In the genomic region with DNA sequence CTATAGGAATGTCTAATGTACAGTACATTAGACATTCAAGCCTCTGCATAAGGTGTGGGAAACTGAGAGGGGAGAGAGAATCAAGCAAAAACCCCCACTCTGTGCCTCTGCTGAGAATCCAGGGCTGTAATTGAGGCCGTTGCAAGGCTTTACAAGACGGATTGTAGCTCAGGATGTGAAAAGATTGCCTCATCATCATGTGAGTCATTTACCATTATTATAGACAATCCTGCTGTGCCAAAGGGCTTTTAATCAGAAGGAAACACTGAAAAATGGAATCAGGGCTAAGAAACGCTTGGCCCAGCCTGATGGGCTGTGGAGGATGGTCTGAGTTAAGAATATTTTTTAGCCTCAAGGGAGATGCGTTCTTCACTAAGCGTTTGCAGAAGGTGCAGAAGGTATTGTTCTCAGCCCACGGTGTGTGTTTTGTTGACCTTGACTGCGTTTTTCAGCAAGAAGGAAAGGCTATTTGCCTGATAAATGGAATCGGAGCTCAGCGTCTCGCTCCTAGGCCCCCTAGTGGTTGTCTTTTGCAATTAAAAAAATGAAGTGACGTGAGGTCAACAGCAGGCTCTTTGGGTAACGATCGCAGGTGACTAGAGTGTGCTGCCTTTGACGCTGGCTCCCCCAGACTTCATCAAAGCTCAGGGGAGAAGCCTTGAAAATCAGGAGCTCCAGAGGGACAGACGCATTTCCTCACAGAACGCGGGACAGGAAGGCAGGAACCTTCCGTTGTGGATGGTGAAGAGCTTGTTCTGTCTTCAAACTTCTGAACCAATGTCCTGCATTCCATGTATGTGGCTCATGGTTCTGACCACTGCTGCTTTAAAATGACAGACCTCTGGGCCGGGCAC, we compare ENCODE assay signal across 1 cellular context.
TF ChIP-seq lines count a peak whose summit lies in the region.

No MANE protein-coding gene starts in this region.

TF ChIP-seq in HepG2, 621 proteins besides CTCF, POLR2A, EP300 and RAD21 (continued from another document):
- no peak for TF ChIP-seq ZNF333 (CRISPR knock-in tag; IDR thresholded peaks at IDR 0.05; ENCODE audit: borderline replicate concordance)
- TF ChIP-seq MIXL1 (CRISPR knock-in tag; IDR thresholded peaks at IDR 0.05): 0 out of 2 replicates have a peak, but pooled peaks have one; percentile 27
- TF ChIP-seq ZSCAN5A (CRISPR knock-in tag; IDR thresholded peaks at IDR 0.05; ENCODE audit: borderline replicate concordance): no peak
- no peak for TF ChIP-seq MYC (CRISPR knock-in tag; IDR thresholded peaks at IDR 0.05; ENCODE audit: borderline replicate concordance)
- TF ChIP-seq, protein P1, sequence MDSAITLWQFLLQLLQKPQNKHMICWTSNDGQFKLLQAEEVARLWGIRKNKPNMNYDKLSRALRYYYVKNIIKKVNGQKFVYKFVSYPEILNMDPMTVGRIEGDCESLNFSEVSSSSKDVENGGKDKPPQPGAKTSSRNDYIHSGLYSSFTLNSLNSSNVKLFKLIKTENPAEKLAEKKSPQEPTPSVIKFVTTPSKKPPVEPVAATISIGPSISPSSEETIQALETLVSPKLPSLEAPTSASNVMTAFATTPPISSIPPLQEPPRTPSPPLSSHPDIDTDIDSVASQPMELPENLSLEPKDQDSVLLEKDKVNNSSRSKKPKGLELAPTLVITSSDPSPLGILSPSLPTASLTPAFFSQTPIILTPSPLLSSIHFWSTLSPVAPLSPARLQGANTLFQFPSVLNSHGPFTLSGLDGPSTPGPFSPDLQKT (CRISPR knock-in tag; IDR thresholded peaks at IDR 0.05; ENCODE audit: borderline replicate concordance): no peak
- TF ChIP-seq ZNF546 (CRISPR knock-in tag; conservative IDR thresholded peaks at IDR 0.05): no peak
- no peak for TF ChIP-seq ZNF850 (CRISPR knock-in tag; conservative IDR thresholded peaks at IDR 0.05)
- TF ChIP-seq BRCA1 (CRISPR knock-in tag; IDR thresholded peaks at IDR 0.05): no peak
- 0 out of 2 replicates have a peak, but pooled peaks have one; percentile 22 for TF ChIP-seq SMAD3 (CRISPR knock-in tag; IDR thresholded peaks at IDR 0.05)
- TF ChIP-seq MBNL3 (CRISPR knock-in tag; conservative IDR thresholded peaks at IDR 0.05): no peak
- no peak for TF ChIP-seq CREB3 (CRISPR knock-in tag; IDR thresholded peaks at IDR 0.05)
- no peak for TF ChIP-seq WIZ (CRISPR knock-in tag; IDR thresholded peaks at IDR 0.05)
- TF ChIP-seq, protein P2, sequence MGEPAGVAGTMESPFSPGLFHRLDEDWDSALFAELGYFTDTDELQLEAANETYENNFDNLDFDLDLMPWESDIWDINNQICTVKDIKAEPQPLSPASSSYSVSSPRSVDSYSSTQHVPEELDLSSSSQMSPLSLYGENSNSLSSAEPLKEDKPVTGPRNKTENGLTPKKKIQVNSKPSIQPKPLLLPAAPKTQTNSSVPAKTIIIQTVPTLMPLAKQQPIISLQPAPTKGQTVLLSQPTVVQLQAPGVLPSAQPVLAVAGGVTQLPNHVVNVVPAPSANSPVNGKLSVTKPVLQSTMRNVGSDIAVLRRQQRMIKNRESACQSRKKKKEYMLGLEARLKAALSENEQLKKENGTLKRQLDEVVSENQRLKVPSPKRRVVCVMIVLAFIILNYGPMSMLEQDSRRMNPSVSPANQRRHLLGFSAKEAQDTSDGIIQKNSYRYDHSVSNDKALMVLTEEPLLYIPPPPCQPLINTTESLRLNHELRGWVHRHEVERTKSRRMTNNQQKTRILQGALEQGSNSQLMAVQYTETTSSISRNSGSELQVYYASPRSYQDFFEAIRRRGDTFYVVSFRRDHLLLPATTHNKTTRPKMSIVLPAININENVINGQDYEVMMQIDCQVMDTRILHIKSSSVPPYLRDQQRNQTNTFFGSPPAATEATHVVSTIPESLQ (CRISPR knock-in tag; conservative IDR thresholded peaks at IDR 0.05): no peak
- TF ChIP-seq RNF2 (conservative IDR thresholded peaks at IDR 0.05; ENCODE audit: low read depth): 0 out of 2 replicates have a peak, but pooled peaks have one; percentile 44
- no peak for TF ChIP-seq NFE2L2 (IDR thresholded peaks at IDR 0.05; ENCODE audit: low read length)
- TF ChIP-seq NR2C2 (CRISPR knock-in tag; IDR thresholded peaks at IDR 0.05; ENCODE audit: borderline replicate concordance): no peak
- no peak for TF ChIP-seq CHD2 (IDR thresholded peaks at IDR 0.05; ENCODE audit: low read depth, low read length)
- TF ChIP-seq ZNF773 (CRISPR knock-in tag; IDR thresholded peaks at IDR 0.05; ENCODE audit: borderline replicate concordance): no peak
- no peak for TF ChIP-seq ZBTB46 (CRISPR knock-in tag; IDR thresholded peaks at IDR 0.05; ENCODE audit: borderline replicate concordance)
- no peak for TF ChIP-seq ELF3 (CRISPR knock-in tag; IDR thresholded peaks at IDR 0.05)
- TF ChIP-seq TFDP1 (CRISPR knock-in tag; IDR thresholded peaks at IDR 0.05; ENCODE audit: borderline replicate concordance): no peak
- no peak for TF ChIP-seq PBX3 (CRISPR knock-in tag; IDR thresholded peaks at IDR 0.05; ENCODE audit: borderline replicate concordance)
- TF ChIP-seq MED1 (CRISPR knock-in tag; IDR thresholded peaks at IDR 0.05): no peak
- TF ChIP-seq MBD4 (IDR thresholded peaks at IDR 0.05; ENCODE audit: borderline replicate concordance, low read length): no peak
- TF ChIP-seq SKIL (CRISPR knock-in tag; IDR thresholded peaks at IDR 0.05; ENCODE audit: borderline replicate concordance): no peak
- TF ChIP-seq, protein P3, sequence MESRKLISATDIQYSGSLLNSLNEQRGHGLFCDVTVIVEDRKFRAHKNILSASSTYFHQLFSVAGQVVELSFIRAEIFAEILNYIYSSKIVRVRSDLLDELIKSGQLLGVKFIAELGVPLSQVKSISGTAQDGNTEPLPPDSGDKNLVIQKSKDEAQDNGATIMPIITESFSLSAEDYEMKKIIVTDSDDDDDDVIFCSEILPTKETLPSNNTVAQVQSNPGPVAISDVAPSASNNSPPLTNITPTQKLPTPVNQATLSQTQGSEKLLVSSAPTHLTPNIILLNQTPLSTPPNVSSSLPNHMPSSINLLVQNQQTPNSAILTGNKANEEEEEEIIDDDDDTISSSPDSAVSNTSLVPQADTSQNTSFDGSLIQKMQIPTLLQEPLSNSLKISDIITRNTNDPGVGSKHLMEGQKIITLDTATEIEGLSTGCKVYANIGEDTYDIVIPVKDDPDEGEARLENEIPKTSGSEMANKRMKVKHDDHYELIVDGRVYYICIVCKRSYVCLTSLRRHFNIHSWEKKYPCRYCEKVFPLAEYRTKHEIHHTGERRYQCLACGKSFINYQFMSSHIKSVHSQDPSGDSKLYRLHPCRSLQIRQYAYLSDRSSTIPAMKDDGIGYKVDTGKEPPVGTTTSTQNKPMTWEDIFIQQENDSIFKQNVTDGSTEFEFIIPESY (CRISPR knock-in tag; IDR thresholded peaks at IDR 0.05): no peak
- no peak for TF ChIP-seq ARHGAP35 (CRISPR knock-in tag; IDR thresholded peaks at IDR 0.05; ENCODE audit: borderline replicate concordance)
- TF ChIP-seq, protein P4, sequence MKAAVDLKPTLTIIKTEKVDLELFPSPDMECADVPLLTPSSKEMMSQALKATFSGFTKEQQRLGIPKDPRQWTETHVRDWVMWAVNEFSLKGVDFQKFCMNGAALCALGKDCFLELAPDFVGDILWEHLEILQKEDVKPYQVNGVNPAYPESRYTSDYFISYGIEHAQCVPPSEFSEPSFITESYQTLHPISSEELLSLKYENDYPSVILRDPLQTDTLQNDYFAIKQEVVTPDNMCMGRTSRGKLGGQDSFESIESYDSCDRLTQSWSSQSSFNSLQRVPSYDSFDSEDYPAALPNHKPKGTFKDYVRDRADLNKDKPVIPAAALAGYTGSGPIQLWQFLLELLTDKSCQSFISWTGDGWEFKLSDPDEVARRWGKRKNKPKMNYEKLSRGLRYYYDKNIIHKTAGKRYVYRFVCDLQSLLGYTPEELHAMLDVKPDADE (CRISPR knock-in tag; IDR thresholded peaks at IDR 0.05): no peak
- TF ChIP-seq ZNF615 (CRISPR knock-in tag; IDR thresholded peaks at IDR 0.05; ENCODE audit: borderline replicate concordance): no peak
- TF ChIP-seq HNRNPK (IDR thresholded peaks at IDR 0.05; ENCODE audit: low read depth, low read length, poor library complexity, severe bottlenecking): no peak
- TF ChIP-seq GZF1 (CRISPR knock-in tag; IDR thresholded peaks at IDR 0.05): no peak
- TF ChIP-seq ZNF44 (CRISPR knock-in tag; IDR thresholded peaks at IDR 0.05): no peak
- no peak for TF ChIP-seq SAP130 (CRISPR knock-in tag; IDR thresholded peaks at IDR 0.05; ENCODE audit: low read depth)
- TF ChIP-seq PHB2 (IDR thresholded peaks at IDR 0.05; ENCODE audit: partially characterized antibody): no peak
- TF ChIP-seq ETV5 (CRISPR knock-in tag; IDR thresholded peaks at IDR 0.05; ENCODE audit: borderline replicate concordance): no peak
- TF ChIP-seq, protein P5, sequence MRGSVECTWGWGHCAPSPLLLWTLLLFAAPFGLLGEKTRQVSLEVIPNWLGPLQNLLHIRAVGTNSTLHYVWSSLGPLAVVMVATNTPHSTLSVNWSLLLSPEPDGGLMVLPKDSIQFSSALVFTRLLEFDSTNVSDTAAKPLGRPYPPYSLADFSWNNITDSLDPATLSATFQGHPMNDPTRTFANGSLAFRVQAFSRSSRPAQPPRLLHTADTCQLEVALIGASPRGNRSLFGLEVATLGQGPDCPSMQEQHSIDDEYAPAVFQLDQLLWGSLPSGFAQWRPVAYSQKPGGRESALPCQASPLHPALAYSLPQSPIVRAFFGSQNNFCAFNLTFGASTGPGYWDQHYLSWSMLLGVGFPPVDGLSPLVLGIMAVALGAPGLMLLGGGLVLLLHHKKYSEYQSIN (CRISPR knock-in tag; IDR thresholded peaks at IDR 0.05; ENCODE audit: borderline replicate concordance): no peak
- no peak for TF ChIP-seq CBFB (CRISPR knock-in tag; IDR thresholded peaks at IDR 0.05)
- no peak for TF ChIP-seq KLF11 (CRISPR knock-in tag; IDR thresholded peaks at IDR 0.05)
- no peak for TF ChIP-seq ZNF30 (CRISPR knock-in tag; IDR thresholded peaks at IDR 0.05)
- TF ChIP-seq ZNF12 (CRISPR knock-in tag; IDR thresholded peaks at IDR 0.05): no peak
- TF ChIP-seq SIX1 (CRISPR knock-in tag; IDR thresholded peaks at IDR 0.05; ENCODE audit: borderline replicate concordance): no peak
- TF ChIP-seq ZNF337 (CRISPR knock-in tag; IDR thresholded peaks at IDR 0.05; ENCODE audit: borderline replicate concordance, low read depth): no peak
- no peak for TF ChIP-seq SRF (IDR thresholded peaks at IDR 0.05; ENCODE audit: low read depth, low read length)
